In genomic region chr11:72703281-72704008, GRCh38 we compare ENCODE assay signal across 12 cellular contexts. TPM values are rescaled to one million over a fixed set of nuclear protein-coding genes. Genes with fewer than 3 reads are reported as not detected.
DNase-seq lines count a peak whose midpoint lies in the region; ATAC-seq and TF ChIP-seq lines count a peak whose summit lies in the region.
"Had no signal": no experiment of that assay in that cellular context is flagged by ENCODE, and none has a peak within 500 bp of the region (broad histone marks: within the 10 kb centered on the region; RNA-seq: fewer than 3 reads in every experiment).

No MANE protein-coding gene starts in this region.

- peaks cover 2% of the 10 kb centered on the region for H3K4me1 Mint-ChIP-seq in CD8-positive, alpha-beta T cell (ENCODE audit: low read depth)
- no peaks in the 10 kb centered on the region for H3K4me1 Mint-ChIP-seq in activated CD8-positive, alpha-beta T cell treated with anti-CD3 and anti-CD28 coated beads, Interleukin-2, amount 10 ng/mL, durations not matched to agents 7 days and 5 days (ENCODE audit: low read depth)
- peaks cover 48% of the 10 kb centered on the region for H3K4me1 Mint-ChIP-seq in GM23338
- H3K4me1 Mint-ChIP-seq: activated CD4-positive, alpha-beta T cell treated with anti-CD3 and anti-CD28 coated beads, Interleukin-2, amount 10 ng/mL, durations not matched to agents 24 days and 14 days had no signal

- H3K27ac Mint-ChIP-seq in CD8-positive, alpha-beta T cell, result no peak overlapping the region
- no peak overlapping the region for H3K27ac Mint-ChIP-seq in activated CD8-positive, alpha-beta T cell treated with anti-CD3 and anti-CD28 coated beads, Interleukin-2, amount 10 ng/mL, durations not matched to agents 7 days and 5 days
- no peak overlapping the region for H3K27ac Mint-ChIP-seq in GM23338
- H3K27ac Mint-ChIP-seq: activated CD4-positive, alpha-beta T cell treated with anti-CD3 and anti-CD28 coated beads, Interleukin-2, amount 10 ng/mL, durations not matched to agents 24 days and 14 days had no signal

- H3K4me1 ChIP-seq in sigmoid colon, result peaks cover 0 to 27% (median 19%) of the 10 kb centered on the region in 4 donors
- H3K4me1 ChIP-seq in CD8-positive, alpha-beta T cell (ENCODE audit: insufficient read depth, low read length), result no peaks in the 10 kb centered on the region
- H3K4me1 ChIP-seq in GM23338 (ENCODE audit: insufficient read depth), result peaks cover 25% of the 10 kb centered on the region

- H3K79me2 ChIP-seq in GM23338 (replicated peaks; ENCODE audit: insufficient read depth), result no peaks in the 10 kb centered on the region

- H3K9me3 ChIP-seq in sigmoid colon, result no peaks in the 10 kb centered on the region
- H3K9me3 ChIP-seq in CD8-positive, alpha-beta T cell (ENCODE audit: low read length), result no peaks in the 10 kb centered on the region

- H3K9me2 ChIP-seq in GM23338 (ENCODE audit: insufficient read depth), result no peaks in the 10 kb centered on the region

- 0 out of 2 replicates have a peak, but pooled peaks cover 3% of the 10 kb centered on the region for H3F3A ChIP-seq in GM23338 (replicated peaks; ENCODE audit: low read depth)

- H3K27me3 ChIP-seq in sigmoid colon (no peaks in the 10 kb centered on the region), GM23338 (ENCODE audit: insufficient read depth) (no peaks in the 10 kb centered on the region)
- no peaks in the 10 kb centered on the region for H3K27me3 ChIP-seq in CD8-positive, alpha-beta T cell (ENCODE audit: insufficient read depth, low read length)

- intact Hi-C loops in sigmoid colon (cut with DNase I), result no loop called here
- intact Hi-C loops in CD8-positive, alpha-beta T cell (cut with DNase I, micrococcal nuclease), result no loop called here

- H3K4me2 ChIP-seq in GM23338, result no peak overlapping the region

- H3K36me3 Mint-ChIP-seq in CD8-positive, alpha-beta T cell, result peaks cover 89% of the 10 kb centered on the region
- H3K36me3 Mint-ChIP-seq in activated CD8-positive, alpha-beta T cell treated with anti-CD3 and anti-CD28 coated beads, Interleukin-2, amount 10 ng/mL, durations not matched to agents 7 days and 5 days (ENCODE audit: low read depth), result peaks cover 50% of the 10 kb centered on the region
- peaks cover 43% of the 10 kb centered on the region for H3K36me3 Mint-ChIP-seq in GM23338 (ENCODE audit: low read depth)

- DNase-seq in EH (ENCODE audit: low read depth), result peak; percentile 82
- DNase-seq in astrocyte of the spinal cord (ENCODE audit: low read depth, low spot score), result peak; percentile 58
- DNase-seq in hepatic stellate cell (ENCODE audit: low spot score), result peak; percentile 92
- peak; percentile 84 for DNase-seq in sigmoid colon
- no peak for DNase-seq in CD8-positive, alpha-beta T cell
- DNase-seq in activated CD8-positive, alpha-beta T cell treated with anti-CD3 and anti-CD28 coated beads, Interleukin-2, amount 10 ng/mL, durations not matched to agents 7 days and 5 days, result no peak
- no peak for DNase-seq in NCI-H2227 treated with DMSO at 0.1 percent for 48 hours (lab: John Stamatoyannopoulos, UW)
- no peak for DNase-seq in GM23338 (ENCODE audit: low spot score)
- DNase-seq: activated CD4-positive, alpha-beta T cell treated with anti-CD3 and anti-CD28 coated beads, Interleukin-2, amount 10 ng/mL, durations not matched to agents 24 days and 14 days; DMS79; immature natural killer cell; MV-4-11 had no signal

- CTCF ChIA-PET in CD8-positive, alpha-beta T cell (lab: Charles Lee), result interaction anchor here (0.8 kb wide), 1 partner anchor 19 kb away, joined by 3 read pairs; no protein-coding TSS in a partner anchor
- CTCF ChIA-PET in activated CD8-positive, alpha-beta T cell treated with anti-CD3 and anti-CD28 coated beads, Interleukin-2, amount 10 ng/mL, durations not matched to agents 7 days and 5 days (lab: Charles Lee), result interaction anchor here (1.7 kb wide), 1 partner anchor 22 kb away, joined by 3 read pairs; no protein-coding TSS in a partner anchor

- in situ Hi-C loops in astrocyte of the spinal cord (cut with HindIII; ENCODE audit: low sequenced_read_pairs), result no loop called here

- H2AFZ ChIP-seq in GM23338, result no peak overlapping the region

- no peak overlapping the region for H3K4me3 ChIP-seq in astrocyte of the spinal cord (ENCODE audit: low read depth, low read length)
- H3K4me3 ChIP-seq in sigmoid colon, result no peak overlapping the region
- no peak overlapping the region for H3K4me3 ChIP-seq in CD8-positive, alpha-beta T cell (ENCODE audit: low read depth, low read length)
- H3K4me3 ChIP-seq in GM23338, result no peak overlapping the region

- peak overlapping the region; percentile 31 to 56 (median 48) for H3K27ac ChIP-seq in sigmoid colon
- H3K27ac ChIP-seq in CD8-positive, alpha-beta T cell (ENCODE audit: low read depth, low read length), result no peak overlapping the region
- H3K27ac ChIP-seq in GM23338 (ENCODE audit: low read depth), result no peak overlapping the region

- 74% methylated on average over 11 of the region's 11 CpGs for WGBS in sigmoid colon, 2 donors

- H3K27me3 Mint-ChIP-seq in CD8-positive, alpha-beta T cell (ENCODE audit: low read depth), result no peaks in the 10 kb centered on the region
- no peaks in the 10 kb centered on the region for H3K27me3 Mint-ChIP-seq in activated CD8-positive, alpha-beta T cell treated with anti-CD3 and anti-CD28 coated beads, Interleukin-2, amount 10 ng/mL, durations not matched to agents 7 days and 5 days (ENCODE audit: low read depth)
- peaks cover 18% of the 10 kb centered on the region for H3K27me3 Mint-ChIP-seq in GM23338 (ENCODE audit: insufficient read depth, low read depth, poor library complexity)
- H3K27me3 Mint-ChIP-seq: activated CD4-positive, alpha-beta T cell treated with anti-CD3 and anti-CD28 coated beads, Interleukin-2, amount 10 ng/mL, durations not matched to agents 24 days and 14 days had no signal

- H3K4me3 Mint-ChIP-seq in CD8-positive, alpha-beta T cell, result no peak overlapping the region
- no peak overlapping the region for H3K4me3 Mint-ChIP-seq in activated CD8-positive, alpha-beta T cell treated with anti-CD3 and anti-CD28 coated beads, Interleukin-2, amount 10 ng/mL, durations not matched to agents 7 days and 5 days
- no peak overlapping the region for H3K4me3 Mint-ChIP-seq in GM23338
- H3K4me3 Mint-ChIP-seq: activated CD4-positive, alpha-beta T cell treated with anti-CD3 and anti-CD28 coated beads, Interleukin-2, amount 10 ng/mL, durations not matched to agents 24 days and 14 days; immature natural killer cell had no signal

- TF ChIP-seq POLR2A in sigmoid colon (IDR thresholded peaks at IDR 0.05), result no peak

- TF ChIP-seq EP300 in sigmoid colon (IDR thresholded peaks at IDR 0.05), result no peak

- H3K36me3 ChIP-seq in sigmoid colon (peaks cover 21 to 79% (median 48%) of the 10 kb centered on the region in 4 donors), GM23338 (ENCODE audit: insufficient read depth) (no peaks in the 10 kb centered on the region)
- H3K36me3 ChIP-seq in CD8-positive, alpha-beta T cell (ENCODE audit: insufficient read depth, low read length), result peaks cover 54% of the 10 kb centered on the region

- no peak for TF ChIP-seq CTCF in astrocyte of the spinal cord (IDR thresholded peaks at IDR 0.05; ENCODE audit: low read depth, low read length)
- TF ChIP-seq CTCF in sigmoid colon (IDR thresholded peaks at IDR 0.05), result no peak
- TF ChIP-seq CTCF in CD8-positive, alpha-beta T cell (IDR thresholded peaks at IDR 0.05), result no peak
- no peak for TF ChIP-seq CTCF in GM23338 (conservative IDR thresholded peaks at IDR 0.05; ENCODE audit: low read depth in 2 of 2)

- H3K9me3 Mint-ChIP-seq in CD8-positive, alpha-beta T cell, result no peaks in the 10 kb centered on the region
- H3K9me3 Mint-ChIP-seq in activated CD8-positive, alpha-beta T cell treated with anti-CD3 and anti-CD28 coated beads, Interleukin-2, amount 10 ng/mL, durations not matched to agents 7 days and 5 days (ENCODE audit: insufficient read depth), result no peaks in the 10 kb centered on the region
- H3K9me3 Mint-ChIP-seq in GM23338, result no peaks in the 10 kb centered on the region
- H3K9me3 Mint-ChIP-seq: activated CD4-positive, alpha-beta T cell treated with anti-CD3 and anti-CD28 coated beads, Interleukin-2, amount 10 ng/mL, durations not matched to agents 24 days and 14 days; immature natural killer cell had no signal

- ATAC-seq in CD8-positive, alpha-beta T cell, result no peak
- ATAC-seq in activated CD8-positive, alpha-beta T cell treated with anti-CD3 and anti-CD28 coated beads, Interleukin-2, amount 10 ng/mL, durations not matched to agents 7 days and 5 days, result no peak
- ATAC-seq in GM23338, result no peak

- peaks cover 5% of the 10 kb centered on the region; the same call in 1 of the 2 replicates for H4K20me1 ChIP-seq in GM23338 (replicated peaks; ENCODE audit: insufficient read depth)

- POLR2A ChIA-PET in CD8-positive, alpha-beta T cell (lab: Charles Lee), result no interaction called here
- POLR2A ChIA-PET in activated CD8-positive, alpha-beta T cell treated with anti-CD3 and anti-CD28 coated beads, Interleukin-2, amount 10 ng/mL, durations not matched to agents 7 days and 5 days (lab: Charles Lee), result interaction anchor here (0.6 kb wide), 1 partner anchor 13 kb away, joined by 3 read pairs; no protein-coding TSS in a partner anchor

TF ChIP-seq in GM23338, 12 proteins besides CTCF, POLR2A, EP300 and RAD21 (continues in another document):
- no peak for TF ChIP-seq CREB1 (CRISPR knock-in tag; IDR thresholded peaks at IDR 0.05; ENCODE audit: low read depth)

RNA-seq across cellular contexts. Expression of gene PDE2A, which starts 29.2 kb away (rescaled TPM):
- 10 to 100 TPM; 48.9 to 75.1 (median 62.1) TPM for total RNA-seq in sigmoid colon
- 10 to 100 TPM in 1 of 3 donors, 1 to 10 TPM in 2; 1.8 to 14.7 (median 4.8) TPM for polyA plus RNA-seq in sigmoid colon
- 1 to 10 TPM; 3.8 to 4.2 TPM for total RNA-seq in CD8-positive, alpha-beta T cell
- under 1 TPM; 0.26 to 0.37 TPM for total RNA-seq in activated CD8-positive, alpha-beta T cell treated with anti-CD3 and anti-CD28 coated beads, Interleukin-2, amount 10 ng/mL, durations not matched to agents 7 days and 5 days
- 8.2 and 16.2 TPM in 2 replicates for total RNA-seq in GM23338 (2014; rRNA removed; shearing (Covaris generic))
- polyA plus RNA-seq in GM23338 (2016; fragmentation: Nextera tagmentation; extraction: Ambion mirVana), result 4.1 and 4.3 TPM in 2 replicates
- polyA plus RNA-seq: immature natural killer cell had no signal

RNA-seq across cellular contexts. Expression of gene ARAP1, which starts 48.8 kb away (rescaled TPM):
- 100 to 1,000 TPM in 1 of 4 donors, 10 to 100 TPM in 3; 56.5 to 135 (median 70.0) TPM for total RNA-seq in sigmoid colon
- polyA plus RNA-seq in sigmoid colon, result 10 to 100 TPM; 31.9 to 81.7 (median 34.2) TPM
- 10 to 100 TPM; 93.5 to 95.2 TPM for total RNA-seq in CD8-positive, alpha-beta T cell
- total RNA-seq in activated CD8-positive, alpha-beta T cell treated with anti-CD3 and anti-CD28 coated beads, Interleukin-2, amount 10 ng/mL, durations not matched to agents 7 days and 5 days, result 10 to 100 TPM; 84.3 to 89.6 TPM
- total RNA-seq in GM23338 (2014; rRNA removed; shearing (Covaris generic)), result 110 and 116 TPM in 2 replicates
- polyA plus RNA-seq in GM23338 (2016; fragmentation: Nextera tagmentation; extraction: Ambion mirVana), result 21.4 and 24.5 TPM in 2 replicates

Comparison
In these comparisons a context has a peak if more than half of its experiments do, and no peak if none do; other contexts are left out.
1. DNase-seq: peak in EH (single experiment), astrocyte of the spinal cord (single experiment), hepatic stellate cell (single experiment) and sigmoid colon (single experiment); none in CD8-positive, alpha-beta T cell (0 of 7), activated CD8-positive, alpha-beta T cell treated with anti-CD3 and anti-CD28 coated beads, Interleukin-2, amount 10 ng/mL, durations not matched to agents 7 days and 5 days (single experiment), NCI-H2227 treated with DMSO at 0.1 percent for 48 hours (single experiment) and GM23338 (single experiment).
2. H3K27ac ChIP-seq: peak in sigmoid colon (4 of 4); none in CD8-positive, alpha-beta T cell (single experiment) and GM23338 (single experiment).